20 cellular contexts compared by ENCODE assay signal in the genomic region with DNA sequence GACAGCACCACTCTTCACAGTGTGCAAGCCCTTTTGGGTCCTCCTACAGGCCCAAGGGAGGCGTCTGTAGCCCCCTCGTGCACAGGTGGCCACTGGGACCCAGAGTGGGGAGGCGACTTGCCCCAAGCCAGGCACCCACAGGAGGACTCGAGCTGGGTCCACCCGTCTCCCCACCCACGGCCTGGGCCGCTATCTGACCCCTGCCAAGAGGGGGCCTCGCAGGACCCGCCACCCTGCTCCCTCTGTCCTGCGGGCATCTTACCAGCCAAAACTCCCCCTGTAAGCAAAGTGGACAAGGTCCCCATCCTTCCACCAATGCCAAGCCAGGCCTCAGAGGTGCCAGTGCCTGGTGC. TPM values are rescaled to one million over a fixed set of nuclear protein-coding genes. Genes with fewer than 3 reads are reported as not detected.
DNase-seq lines count a peak whose midpoint lies in the region; ATAC-seq, FAIRE-seq and TF ChIP-seq lines count a peak whose summit lies in the region.
"Had no signal": no experiment of that assay in that cellular context is flagged by ENCODE, and none has a peak within 500 bp of the region (broad histone marks: within the 10 kb centered on the region; RNA-seq: fewer than 3 reads in every experiment).

No MANE protein-coding gene starts in this region.

- H3K79me2 ChIP-seq in mammary epithelial cell (ENCODE audit: insufficient read depth, low read length) (no peaks in the 10 kb centered on the region), HepG2 (ENCODE audit: insufficient read depth, low read length) (no peaks in the 10 kb centered on the region)

- CTCF ChIA-PET in MCF 10A (lab: Yijun Ruan, JAX), result interaction anchor here (0.5 to 1.4 kb wide), 8 partner anchors 9 to 173 kb away, joined by 3 to 6 read pairs (median 3); no protein-coding TSS in a partner anchor
- CTCF ChIA-PET in mammary epithelial cell (lab: Charles Lee; ENCODE audit: low non-redundant PET), result no interaction called here
- CTCF ChIA-PET in RWPE1 (lab: Yijun Ruan, JAX), result no interaction called here
- CTCF ChIA-PET in HepG2 (lab: Yijun Ruan, JAX; ENCODE audit: low intra/inter-chr PET ratio, low total read pairs), result no interaction called here

- DNase-seq in MCF 10A (ENCODE audit: unreplicated experiment) (no peak), mammary epithelial cell (no peak), RWPE1 (ENCODE audit: low spot score) (no peak), HepG2 (ENCODE audit: low spot score) (no peak), upper lobe of right lung (peak; percentile 65), AG08395 (ENCODE audit: low spot score) (no peak), GOT3 (lab: John Stamatoyannopoulos, UW) (no peak), T-helper 2 cell (no peak)
- DNase-seq: CD4-positive, alpha-beta memory T cell; DMS153; DMS79; GDM1 had no signal

- TF ChIP-seq CTCF in MCF 10A (IDR thresholded peaks at IDR 0.05; ENCODE audit: unreplicated experiment) (no peak), mammary epithelial cell (conservative IDR thresholded peaks at IDR 0.05 in 1 of 2, IDR thresholded peaks at IDR 0.05 in 1 of 2; ENCODE audit: extremely low read depth in 1 of 2, insufficient read depth in 1 of 2, low read depth in 1 of 2, low read length in 2 of 2) (no peak), RWPE1 (conservative IDR thresholded peaks at IDR 0.05; ENCODE audit: low read depth) (no peak), HepG2 (CRISPR knock-in tag; IDR thresholded peaks at IDR 0.05) (no peak), upper lobe of right lung (IDR thresholded peaks at IDR 0.05) (peak; percentile 2)

- no peak for FAIRE-seq in HepG2 (lab: Jason Lieb, UNC)
- FAIRE-seq: A549, GM12892, GM18507, H1 had no signal

- H2AFZ ChIP-seq in mammary epithelial cell (ENCODE audit: low read depth, low read length), result no peak overlapping the region
- no peak overlapping the region for H2AFZ ChIP-seq in HepG2 (ENCODE audit: low read length)

- peak overlapping the region; percentile 93 for H3K27ac Mint-ChIP-seq in MCF 10A (ENCODE audit: low read depth, unreplicated experiment)
- H3K27ac Mint-ChIP-seq: CD4-positive, alpha-beta memory T cell had no signal

- H3K27me3 Mint-ChIP-seq in MCF 10A (ENCODE audit: insufficient read depth, unreplicated experiment), result no peaks in the 10 kb centered on the region

- H3K4me1 ChIP-seq in mammary epithelial cell (ENCODE audit: insufficient read depth, low read length) (peaks cover 19% of the 10 kb centered on the region), HepG2 (ENCODE audit: insufficient read depth, low read length) (peaks cover 13% of the 10 kb centered on the region), upper lobe of right lung (peaks cover 18% of the 10 kb centered on the region)
- H3K4me1 ChIP-seq: BLaER1, HAP-1 had no signal

- H3K4me2 ChIP-seq in mammary epithelial cell (ENCODE audit: insufficient read depth, low read depth, low read length) (no peak overlapping the region), HepG2 (ENCODE audit: low read depth, low read length) (no peak overlapping the region)
- H3K4me2 ChIP-seq: A549, BLaER1 had no signal

- no peaks in the 10 kb centered on the region for H3K36me3 ChIP-seq in mammary epithelial cell (ENCODE audit: insufficient read depth, low read length)
- H3K36me3 ChIP-seq in HepG2 (replicated peaks in 1 of 2; ENCODE audit: control insufficient read depth in 1 of 2, insufficient read depth in 2 of 2, low read length in 2 of 2), result no peaks in the 10 kb centered on the region
- H3K36me3 ChIP-seq in upper lobe of right lung, result no peaks in the 10 kb centered on the region
- H3K36me3 ChIP-seq: BLaER1, HAP-1 had no signal

- WGBS in mammary epithelial cell (ENCODE audit: low coverage, missing lambda C conversion rate), result 93% methylated on average over 6 of the region's 10 CpGs
- WGBS in HepG2 (ENCODE audit: low lambda C conversion rate), result no CpG with 5 or more reads among the region's 10 CpGs

- no peak overlapping the region for H3K27ac ChIP-seq in mammary epithelial cell (ENCODE audit: insufficient read depth, low read depth, low read length)
- peak overlapping the region; percentile 94 for H3K27ac ChIP-seq in RWPE1
- no peak overlapping the region for H3K27ac ChIP-seq in HepG2 (ENCODE audit: extremely low read length, insufficient read depth, low read length)
- no peak overlapping the region for H3K27ac ChIP-seq in upper lobe of right lung
- H3K27ac ChIP-seq: 22Rv1, A549, BLaER1 had no signal

- TF ChIP-seq EP300 in HepG2 (IDR thresholded peaks at IDR 0.05; ENCODE audit: low read depth in 2 of 2, low read length in 2 of 2) (no peak), HepG2 (CRISPR knock-in tag; IDR thresholded peaks at IDR 0.05; ENCODE audit: borderline replicate concordance) (no peak)

- H3K9me3 Mint-ChIP-seq in MCF 10A (ENCODE audit: unreplicated experiment), result no peaks in the 10 kb centered on the region
- H3K9me3 Mint-ChIP-seq: CD4-positive, alpha-beta memory T cell had no signal

- H3K9ac ChIP-seq in mammary epithelial cell (ENCODE audit: insufficient read depth, low read length), result no peak overlapping the region
- H3K9ac ChIP-seq in HepG2 (ENCODE audit: insufficient read depth, low read depth, low read length), result no peak overlapping the region
- H3K9ac ChIP-seq: BLaER1 had no signal

- H3K4me1 Mint-ChIP-seq in MCF 10A (ENCODE audit: insufficient read depth, unreplicated experiment), result peaks cover 34% of the 10 kb centered on the region
- H3K4me1 Mint-ChIP-seq: CD4-positive, alpha-beta memory T cell had no signal

- H4K20me1 ChIP-seq in mammary epithelial cell (ENCODE audit: insufficient read depth, low read length) (no peaks in the 10 kb centered on the region), HepG2 (ENCODE audit: insufficient read depth, low read length) (no peaks in the 10 kb centered on the region)
- H4K20me1 ChIP-seq: BLaER1 had no signal

- H3K36me3 Mint-ChIP-seq in MCF 10A (ENCODE audit: insufficient read depth, unreplicated experiment), result peaks cover 6% of the 10 kb centered on the region
- H3K36me3 Mint-ChIP-seq: CD14-positive monocyte; CD4-positive, alpha-beta memory T cell had no signal

- ATAC-seq in HepG2 (peak; percentile 19; the same call in 2 of the 3 replicates), upper lobe of right lung (peak; percentile 2)

- no peak for TF ChIP-seq RAD21 in HepG2 (CRISPR knock-in tag; IDR thresholded peaks at IDR 0.05)

- no peak for TF ChIP-seq POLR2A in HepG2 (IDR thresholded peaks at IDR 0.05; ENCODE audit: insufficient read depth in 1 of 2, low read depth in 2 of 2, low read length in 2 of 2)

- H3K9me3 ChIP-seq in mammary epithelial cell (replicated peaks; ENCODE audit: insufficient read depth, low read length), result no peaks in the 10 kb centered on the region
- no peaks in the 10 kb centered on the region for H3K9me3 ChIP-seq in HepG2 (ENCODE audit: low read length)
- H3K9me3 ChIP-seq in upper lobe of right lung, result no peaks in the 10 kb centered on the region
- H3K9me3 ChIP-seq: A549, BLaER1, HAP-1 had no signal

- POLR2A ChIA-PET in MCF 10A (lab: Yijun Ruan, JAX), result interaction anchor here (1.1 kb wide), 1 partner anchor 37 kb away, joined by 3 read pairs; no protein-coding TSS in a partner anchor
- POLR2A ChIA-PET in RWPE1 (lab: Yijun Ruan, JAX; ENCODE audit: low non-redundant PET), result no interaction called here
- POLR2A ChIA-PET in HepG2 (lab: Yijun Ruan, JAX), result no interaction called here

- H3K4me3 Mint-ChIP-seq in MCF 10A (ENCODE audit: unreplicated experiment), result no peak overlapping the region
- H3K4me3 Mint-ChIP-seq: CD14-positive monocyte; CD4-positive, alpha-beta memory T cell had no signal

- dilution Hi-C loops in mammary epithelial cell (cut with HindIII; ENCODE audit: low sequenced_read_pairs), result loop anchor here (5.0 kb wide), 1 partner anchor 47 kb away; no protein-coding TSS in a partner anchor

- no TSS peak for BruUV-seq in MCF 10A (replicated peaks; lab: Mats Ljungman, UMichigan)
- BruUV-seq in mammary epithelial cell (replicated peaks; lab: Mats Ljungman, UMichigan), result no TSS peak
- BruUV-seq in HepG2 (replicated peaks; lab: Mats Ljungman, UMichigan), result no TSS peak

- in situ Hi-C loops in mammary epithelial cell (cut with MboI; ENCODE audit: low sequenced_read_pairs in 2 of 2), result no loop called here
- in situ Hi-C loops in HepG2 (cut with HindIII; ENCODE audit: extremely low pct_ligation_motif_present, low pct_unique_long_range_greater_than_20kb), result no loop called here

- intact Hi-C loops in MCF 10A (cut with micrococcal nuclease), result no loop called here
- intact Hi-C loops in mammary epithelial cell (cut with micrococcal nuclease), result no loop called here
- intact Hi-C loops in HepG2 (cut with micrococcal nuclease; ENCODE audit: unreplicated experiment), result no loop called here
- intact Hi-C loops in upper lobe of right lung (cut with DNase I), result no loop called here

- H3K27me3 ChIP-seq in mammary epithelial cell (ENCODE audit: insufficient read depth, low read length) (no peaks in the 10 kb centered on the region), HepG2 (ENCODE audit: control insufficient read depth in 1 of 2, insufficient read depth in 2 of 2, low read length in 2 of 2) (peaks cover 0 to 36% of the 10 kb centered on the region in 2 experiments; a peak in 3 of 5 replicates), upper lobe of right lung (no peaks in the 10 kb centered on the region)
- H3K27me3 ChIP-seq: BLaER1 had no signal

- no peak overlapping the region for H3K4me3 ChIP-seq in mammary epithelial cell (replicated peaks in 1 of 3; ENCODE audit: insufficient read depth in 1 of 3, low read depth in 2 of 3, low read length in 3 of 3)
- H3K4me3 ChIP-seq in HepG2 (replicated peaks in 1 of 3; ENCODE audit: insufficient read depth in 1 of 3, low read depth in 2 of 3, low read length in 3 of 3), result no peak overlapping the region
- H3K4me3 ChIP-seq in upper lobe of right lung, result no peak overlapping the region
- H3K4me3 ChIP-seq: A549, BLaER1, HAP-1 had no signal

RNA-seq across cellular contexts. Expression of a gene that starts 31.1 kb away (rescaled TPM):
- total RNA-seq in MCF 10A (2022) (0.17 TPM in 1 of 2 replicates, not detected in the other), mammary epithelial cell (under 1 TPM in 1 of 2 donors, not detected in 1; 0.17 TPM), HepG2 (2016; rRNA removed; fragmentation: Illumina TruSeq; extraction: Trizol) (0.02 and 0.03 TPM in 2 replicates), upper lobe of right lung (not detected)
- polyA plus RNA-seq in mammary epithelial cell (0.18 TPM), HepG2 (2011; rRNA removed) (0.15 and 0.29 TPM in 2 replicates)
- 0.62 TPM for polyA minus RNA-seq in mammary epithelial cell
- total RNA-seq in HepG2 (2016; cell fraction: cytosol; rRNA removed; fragmentation: Illumina TruSeq; extraction: Trizol; ENCODE audit: low read depth), result not detected in 2 replicates
- 0.03 and 0.09 TPM in 2 replicates for total RNA-seq in HepG2 (2016; cell fraction: insoluble cytoplasmic fraction; rRNA removed; fragmentation: Illumina TruSeq; extraction: Trizol)
- 0.53 TPM in 1 of 2 replicates, not detected in the other for total RNA-seq in HepG2 (2016; cell fraction: membrane; rRNA removed; fragmentation: Illumina TruSeq; extraction: Trizol)
- total RNA-seq in HepG2 (2016; cell fraction: nucleus; rRNA removed; fragmentation: Illumina TruSeq; extraction: Trizol), result not detected in 2 replicates
- 0.15 and 0.33 TPM in 2 replicates for polyA plus RNA-seq in HepG2 (2011; cell fraction: cytosol; rRNA removed)
- polyA plus RNA-seq in HepG2 (2011; cell fraction: nucleus; rRNA removed), result 0.08 and 0.38 TPM in 2 replicates
- 0.08 and 0.84 TPM in 2 replicates for polyA plus RNA-seq in HepG2 (2012)
- 0.09 and 0.19 TPM in 2 replicates for polyA plus RNA-seq in HepG2 (2016; cell fraction: cytosol; fragmentation: Illumina TruSeq; extraction: Trizol; ENCODE audit: low read depth)
- 0.05 TPM in 1 of 2 replicates, not detected in the other for polyA plus RNA-seq in HepG2 (2016; cell fraction: insoluble cytoplasmic fraction; fragmentation: Illumina TruSeq; extraction: Trizol; ENCODE audit: low read depth)
- not detected in 2 replicates for polyA plus RNA-seq in HepG2 (2016; cell fraction: membrane; fragmentation: Illumina TruSeq; extraction: Trizol; ENCODE audit: low read depth)
- not detected in 2 replicates for polyA plus RNA-seq in HepG2 (2016; cell fraction: nucleus; fragmentation: Illumina TruSeq; extraction: Trizol; ENCODE audit: insufficient read depth, low read depth)
- polyA minus RNA-seq in HepG2 (2011; rRNA and poly(A)+ RNA removed; ENCODE audit: low replicate concordance), result 4.0 and 16.2 TPM in 2 replicates
- polyA minus RNA-seq in HepG2 (2011; cell fraction: cytosol; rRNA and poly(A)+ RNA removed), result 0.10 TPM in 1 of 2 replicates, not detected in the other
- polyA minus RNA-seq in HepG2 (2011; cell fraction: nucleus; rRNA and poly(A)+ RNA removed), result 0.64 and 1.5 TPM in 2 replicates
- total RNA-seq: CD4-positive, alpha-beta memory T cell; H1 had no signal
- polyA plus RNA-seq: CD14-positive monocyte; CD4-positive, alpha-beta memory T cell; H1 had no signal
